22 cellular contexts compared by ENCODE assay signal in genomic region chr2:180175736-180176135, GRCh38.
"Had no signal": no experiment of that assay in that cellular context is flagged by ENCODE, and none has a peak within 500 bp of the region (broad histone marks: within the 10 kb centered on the region; RNA-seq: fewer than 3 reads in every experiment).

No MANE protein-coding gene starts in this region.

- H3K9me3 ChIP-seq: esophagus squamous epithelium, gastroesophageal sphincter had no signal

- DNase-seq: activated B cell treated with CpG ODN at 0.5 μM for 24 hours; activated CD4-positive, alpha-beta T cell treated with anti-CD3 and anti-CD28 coated beads for 48 hours; activated CD4-positive, alpha-beta T cell treated with anti-CD3 and anti-CD28 coated beads, Interleukin-2, amount 50 U/mL, for 1 hour; activated CD4-positive, alpha-beta T cell treated with anti-CD3 and anti-CD28 coated beads, Interleukin-2, amount 50 U/mL, for 48 hours; activated CD8-positive, alpha-beta memory T cell treated with anti-CD3 and anti-CD28 coated beads for 24 hours; activated CD8-positive, alpha-beta T cell treated with anti-CD3 and anti-CD28 coated beads for 36 hours; activated effector memory CD4-positive, alpha-beta T cell treated with Interleukin-2 at 50 U/mL for 16 hours; activated gamma-delta T cell treated with Interleukin-2 at 50 U/mL for 16 hours; activated naive CD4-positive, alpha-beta T cell treated with anti-CD3 and anti-CD28 coated beads, Interleukin-2, amount 50 U/mL, for 16 hours; activated naive CD4-positive, alpha-beta T cell treated with Interleukin-2 at 50 U/mL for 16 hours; activated T-cell treated with anti-CD3 and anti-CD28 coated beads, Interleukin-2, amount 50 U/mL, for 4 hours; amniotic stem cell; anterior cingulate cortex; brain microvascular endothelial cell; dorsolateral prefrontal cortex; effector memory CD8-positive, alpha-beta T cell; esophagus squamous epithelium; foreskin melanocyte; T1000; WERI-Rb-1 had no signal

- H3K4me1 ChIP-seq: esophagus squamous epithelium, gastroesophageal sphincter had no signal

- H3K4me3 ChIP-seq: coronary artery, dorsolateral prefrontal cortex, esophagus squamous epithelium, gastroesophageal sphincter had no signal

- H3K36me3 ChIP-seq: brain microvascular endothelial cell, esophagus squamous epithelium, gastroesophageal sphincter, WERI-Rb-1 had no signal

- H3K27ac ChIP-seq: brain microvascular endothelial cell, coronary artery, dorsolateral prefrontal cortex, esophagus squamous epithelium, gastroesophageal sphincter, WERI-Rb-1 had no signal

- H3K27me3 ChIP-seq: brain microvascular endothelial cell, dorsolateral prefrontal cortex, esophagus squamous epithelium, gastroesophageal sphincter had no signal
